In genomic region chr13:108086678-108087077, GRCh38 we compare ENCODE assay signal across 11 cellular contexts.
DNase-seq lines count a peak whose midpoint lies in the region; ATAC-seq, FAIRE-seq and TF ChIP-seq lines count a peak whose summit lies in the region.
"Had no signal": no experiment of that assay in that cellular context is flagged by ENCODE, and none has a peak within 500 bp of the region (broad histone marks: within the 10 kb centered on the region; RNA-seq: fewer than 3 reads in every experiment).

No MANE protein-coding gene starts in this region.

- intact Hi-C loops in kidney (cut with DNase I): no loop called here

- in situ Hi-C loops in HAP-1 (cut with MboI; ENCODE audit: low sequenced_read_pairs): no loop called here

- H3K4me1 ChIP-seq in BE2C: no peaks in the 10 kb centered on the region
- H3K4me1 ChIP-seq in HAP-1: peaks cover 5% of the 10 kb centered on the region; the same call in 1 of the 2 replicates
- H3K4me1 ChIP-seq in effector memory CD4-positive, alpha-beta T cell (ENCODE audit: control insufficient read depth, insufficient read depth, low read length, poor library complexity, severe bottlenecking): no peaks in the 10 kb centered on the region
- H3K4me1 ChIP-seq in kidney (ENCODE audit: control insufficient read depth in 1 of 2, insufficient read depth in 1 of 2, low read depth in 1 of 2, low read length in 2 of 2): no peaks in the 10 kb centered on the region
- H3K4me1 ChIP-seq: spleen had no signal

- no peak overlapping the region for H3K27ac ChIP-seq in effector memory CD4-positive, alpha-beta T cell (ENCODE audit: insufficient read depth, low read length, poor library complexity, severe bottlenecking)
- H3K27ac ChIP-seq in kidney (ENCODE audit: low read depth in 2 of 2, low read length in 2 of 2): no peak overlapping the region
- H3K27ac ChIP-seq: spleen had no signal

- no peak overlapping the region for H3K9ac ChIP-seq in kidney (ENCODE audit: low read length in 2 of 2)

- no peaks in the 10 kb centered on the region for H3K36me3 ChIP-seq in BE2C
- H3K36me3 ChIP-seq in HAP-1 (replicated peaks): no peaks in the 10 kb centered on the region
- H3K36me3 ChIP-seq in effector memory CD4-positive, alpha-beta T cell (ENCODE audit: control insufficient read depth, insufficient read depth, low read length): no peaks in the 10 kb centered on the region
- H3K36me3 ChIP-seq in kidney (ENCODE audit: control insufficient read depth in 1 of 2, insufficient read depth in 2 of 2, low read length in 2 of 2): no peaks in the 10 kb centered on the region
- H3K36me3 ChIP-seq: spleen had no signal

- H3K4me3 ChIP-seq in BE2C (ENCODE audit: low read depth, low read length) (no peak overlapping the region), HAP-1 (no peak overlapping the region), kidney (ENCODE audit: low read length in 2 of 2) (no peak overlapping the region)
- no peak overlapping the region for H3K4me3 ChIP-seq in effector memory CD4-positive, alpha-beta T cell (ENCODE audit: insufficient read depth, low read depth, low read length, poor library complexity, severe bottlenecking)
- H3K4me3 ChIP-seq: spleen had no signal

- DNase-seq in BE2C (peak; percentile 44), HAP-1 (ENCODE audit: low spot score in 2 of 2) (peak; percentile 30 to 56), SK-N-DZ (ENCODE audit: low spot score) (peak; percentile 17), iPS-NIHi7 (ENCODE audit: extremely low spot score) (peak; percentile 43), T1000 (lab: John Stamatoyannopoulos, UW) (no peak), kidney (no peak)
- DNase-seq in effector memory CD4-positive, alpha-beta T cell: no peak
- DNase-seq: activated naive CD4-positive, alpha-beta T cell treated with Interleukin-2 at 50 U/mL for 16 hours; hypothalamus; spleen had no signal

- no peak for FAIRE-seq in kidney (lab: Jason Lieb, UNC)

- TF ChIP-seq CTCF in BE2C (IDR thresholded peaks at IDR 0.05; ENCODE audit: low read depth, low read length) (peak; percentile 53), kidney (IDR thresholded peaks at IDR 0.05; ENCODE audit: borderline replicate concordance, extremely low read depth, insufficient read depth) (no peak)

- H3K9me3 ChIP-seq in BE2C: no peaks in the 10 kb centered on the region
- H3K9me3 ChIP-seq in HAP-1: no peaks in the 10 kb centered on the region; the same call in 1 of the 2 replicates
- H3K9me3 ChIP-seq in effector memory CD4-positive, alpha-beta T cell (ENCODE audit: control insufficient read depth, low read length): no peaks in the 10 kb centered on the region
- no peaks in the 10 kb centered on the region for H3K9me3 ChIP-seq in kidney (ENCODE audit: control insufficient read depth in 1 of 2, low read length in 2 of 2)
- H3K9me3 ChIP-seq: spleen had no signal

- no peaks in the 10 kb centered on the region for H3K27me3 ChIP-seq in BE2C
- no peaks in the 10 kb centered on the region for H3K27me3 ChIP-seq in HAP-1 (ENCODE audit: low read depth)
- H3K27me3 ChIP-seq in effector memory CD4-positive, alpha-beta T cell (replicated peaks; ENCODE audit: control insufficient read depth, insufficient read depth, low read length, poor library complexity, severe bottlenecking): no peaks in the 10 kb centered on the region
- H3K27me3 ChIP-seq: spleen had no signal

- ATAC-seq in GM19035 (IDR thresholded peaks at IDR 0.05; ENCODE audit: unreplicated experiment): no peak

Comparison
In these comparisons a context has a peak if more than half of its experiments do, and no peak if none do; other contexts are left out.
1. DNase-seq: peak in BE2C (single experiment), HAP-1 (2 of 2), SK-N-DZ (single experiment) and iPS-NIHi7 (single experiment); none in effector memory CD4-positive, alpha-beta T cell (0 of 3), T1000 (single experiment) and kidney (single experiment).